Comparison of ENCODE assay signal across 9 cellular contexts in genomic region chr22:20453222-20453621, GRCh38.
"Had no signal": no experiment of that assay in that cellular context is flagged by ENCODE, and none has a peak within 500 bp of the region (broad histone marks: within the 10 kb centered on the region; RNA-seq: fewer than 3 reads in every experiment).

No MANE protein-coding gene starts in this region.

- H3K4me2 ChIP-seq: KMS-11 had no signal

- H3K9ac ChIP-seq: GM23248, KMS-11 had no signal

- H3K27ac ChIP-seq: GM23248, KMS-11 had no signal

- ATAC-seq: HCT116 had no signal

- H2AFZ ChIP-seq: GM23248 had no signal

- H3K4me1 ChIP-seq: HAP-1 had no signal

- H3K9me3 ChIP-seq: HAP-1 had no signal

- DNase-seq: GM23248, GOT3, H7, HFFc6, KBM-7 had no signal

- H3K4me3 ChIP-seq: GM23248, HAP-1 had no signal

- FAIRE-seq: HTR-8/SVneo had no signal
